In genomic region chr4:8316251-8316771, GRCh38 we compare ENCODE assay signal across 16 cellular contexts. TPM values are rescaled to one million over a fixed set of nuclear protein-coding genes. Genes with fewer than 3 reads are reported as not detected.
DNase-seq lines count a peak whose midpoint lies in the region; ATAC-seq and TF ChIP-seq lines count a peak whose summit lies in the region.
"Had no signal": no experiment of that assay in that cellular context is flagged by ENCODE, and none has a peak within 500 bp of the region (broad histone marks: within the 10 kb centered on the region; RNA-seq: fewer than 3 reads in every experiment).

No MANE protein-coding gene starts in this region.

- no peaks in the 10 kb centered on the region for H3K36me3 Mint-ChIP-seq in GM23338 (ENCODE audit: low read depth)

- H3F3A ChIP-seq in GM23338 (replicated peaks; ENCODE audit: low read depth) = no peaks in the 10 kb centered on the region

- H3K9me2 ChIP-seq in GM23338 (ENCODE audit: insufficient read depth) = peaks cover 5% of the 10 kb centered on the region; the same call in 1 of the 2 replicates

- intact Hi-C loops in sciatic nerve (cut with DNase I) = no loop called here

- H3K4me3 ChIP-seq in GM23338 (no peak overlapping the region), MG63 (no peak overlapping the region)

- H3K4me3 Mint-ChIP-seq in GM23338 = no peak overlapping the region
- H3K4me3 Mint-ChIP-seq: T-helper 17 cell had no signal

- ATAC-seq in GM23338 (peak; percentile 73), SK-N-SH treated with all-trans-retinoic acid at 6 μM for 48 hours (peak; percentile 75), sciatic nerve (no peak), GM21529 (IDR thresholded peaks at IDR 0.05; ENCODE audit: unreplicated experiment) (no peak)
- ATAC-seq: T-helper 17 cell had no signal

- no peaks in the 10 kb centered on the region for H3K79me2 ChIP-seq in GM23338 (replicated peaks; ENCODE audit: insufficient read depth)

- TF ChIP-seq CTCF in GM23338 (conservative IDR thresholded peaks at IDR 0.05; ENCODE audit: low read depth in 2 of 2) = no peak

- peaks cover 13% of the 10 kb centered on the region for H3K27me3 Mint-ChIP-seq in GM23338 (ENCODE audit: insufficient read depth, low read depth, poor library complexity)

- H3K4me2 ChIP-seq in GM23338 = peak overlapping the region; percentile 48

- peak overlapping the region; percentile 97 for H2AFZ ChIP-seq in GM23338

- H3K4me1 ChIP-seq in GM23338 (ENCODE audit: insufficient read depth) = peaks cover 9% of the 10 kb centered on the region

- DNase-seq in GM23338 (ENCODE audit: low spot score) = peak; percentile 33
- peak; percentile 63 for DNase-seq in iPS-NIHi7 (ENCODE audit: extremely low spot score)
- DNase-seq in sciatic nerve (ENCODE audit: low spot score) = peak; percentile 42
- DNase-seq in MG63 = no peak
- no peak for DNase-seq in anterior cingulate cortex (lab: John Stamatoyannopoulos, UW)
- no peak for DNase-seq in NCI-H526 (lab: John Stamatoyannopoulos, UW)
- DNase-seq: cortex of kidney; foreskin melanocyte; Kasumi-1; stimulated activated CD4-positive, alpha-beta T cell treated with anti-CD3 and anti-CD28 coated beads, Interleukin-4, amount 100 ng/mL, for 1 hour; stimulated activated naive CD4-positive, alpha-beta T cell; T-helper 17 cell had no signal

- H3K27me3 ChIP-seq in GM23338 (ENCODE audit: insufficient read depth) (no peaks in the 10 kb centered on the region), MG63 (no peaks in the 10 kb centered on the region)

- H3K27ac Mint-ChIP-seq in GM23338 = peak overlapping the region; percentile 80; the same call in 1 of the 2 replicates
- H3K27ac Mint-ChIP-seq: T-helper 17 cell had no signal

- no peaks in the 10 kb centered on the region for H3K36me3 ChIP-seq in GM23338 (ENCODE audit: insufficient read depth)
- H3K36me3 ChIP-seq in MG63 = no peaks in the 10 kb centered on the region

- no peak overlapping the region for H3K27ac ChIP-seq in GM23338 (ENCODE audit: low read depth)
- H3K27ac ChIP-seq: C4-2B had no signal

- H3K4me1 Mint-ChIP-seq in GM23338 = peaks cover 19% of the 10 kb centered on the region
- H3K4me1 Mint-ChIP-seq: T-helper 17 cell had no signal

- 0 out of 2 replicates have a peak, but pooled peaks cover 2% of the 10 kb centered on the region for H3K9me3 ChIP-seq in MG63

- no peaks in the 10 kb centered on the region for H4K20me1 ChIP-seq in GM23338 (replicated peaks; ENCODE audit: insufficient read depth)

- peaks cover 16% of the 10 kb centered on the region; the same call in 2 of the 3 replicates for H3K9me3 Mint-ChIP-seq in GM23338

TF ChIP-seq in GM23338, 12 proteins besides CTCF, POLR2A, EP300 and RAD21 (continues in another document):
- no peak for TF ChIP-seq STAT1 (IDR thresholded peaks at IDR 0.05; ENCODE audit: unreplicated experiment)
- TF ChIP-seq ETS1 (IDR thresholded peaks at IDR 0.05) = no peak
- TF ChIP-seq EZH2 (IDR thresholded peaks at IDR 0.05; ENCODE audit: low read depth, unreplicated experiment) = no peak
- TF ChIP-seq EZH2phosphoT487 (IDR thresholded peaks at IDR 0.05; ENCODE audit: unreplicated experiment) = no peak
- no peak for TF ChIP-seq REST (IDR thresholded peaks at IDR 0.05; ENCODE audit: unreplicated experiment)
- TF ChIP-seq NANOG (IDR thresholded peaks at IDR 0.05; ENCODE audit: borderline replicate concordance) = no peak

TF ChIP-seq in SK-N-SH treated with all-trans-retinoic acid at 6 μM for 48 hours, 23 proteins besides CTCF, POLR2A, EP300 and RAD21:
- no peak for TF ChIP-seq RARB (CRISPR knock-in tag; IDR thresholded peaks at IDR 0.05)
- TF ChIP-seq TSHZ2 (CRISPR knock-in tag; IDR thresholded peaks at IDR 0.05) = no peak
- no peak for TF ChIP-seq ISL1 (CRISPR knock-in tag; IDR thresholded peaks at IDR 0.05)
- no peak for TF ChIP-seq TCF4 (CRISPR knock-in tag; IDR thresholded peaks at IDR 0.05; ENCODE audit: borderline replicate concordance)
- no peak for TF ChIP-seq PPARA (CRISPR knock-in tag; IDR thresholded peaks at IDR 0.05; ENCODE audit: borderline replicate concordance)
- no peak for TF ChIP-seq CREB5 (CRISPR knock-in tag; IDR thresholded peaks at IDR 0.05; ENCODE audit: low read depth)
- TF ChIP-seq POU6F1 (CRISPR knock-in tag; IDR thresholded peaks at IDR 0.05; ENCODE audit: borderline replicate concordance, low read depth) = no peak
- no peak for TF ChIP-seq TOX (CRISPR knock-in tag; IDR thresholded peaks at IDR 0.05; ENCODE audit: borderline replicate concordance)
- TF ChIP-seq ESRRG (CRISPR knock-in tag; IDR thresholded peaks at IDR 0.05) = no peak

RNA-seq across cellular contexts. Expression of gene HTRA3, which starts 46.8 kb away (rescaled TPM):
- 1.8 and 3.6 TPM in 2 replicates for total RNA-seq in GM23338 (2014; rRNA removed; shearing (Covaris generic))
- polyA plus RNA-seq in GM23338 (2016; fragmentation: Nextera tagmentation; extraction: Ambion mirVana) = 1.3 and 1.4 TPM in 2 replicates
- total RNA-seq in sciatic nerve = 23.7 TPM
- total RNA-seq in MG63 (2014; rRNA removed; shearing (Covaris generic); ENCODE audit: low replicate concordance) = 0.15 and 1.3 TPM in 2 replicates
- total RNA-seq: activated CD8-positive, alpha-beta memory T cell treated with anti-CD3 and anti-CD28 coated beads for 36 hours; T-helper 17 cell had no signal

Comparison
In these comparisons a context has a peak if more than half of its experiments do, and no peak if none do; other contexts are left out.
1. ATAC-seq: peak in GM23338 (single experiment) and SK-N-SH treated with all-trans-retinoic acid at 6 μM for 48 hours (single experiment); none in sciatic nerve (single experiment) and GM21529 (single experiment).
2. DNase-seq: peak in GM23338 (single experiment), iPS-NIHi7 (single experiment) and sciatic nerve (single experiment); none in MG63 (single experiment), anterior cingulate cortex (0 of 58) and NCI-H526 (0 of 2).